ENCODE assay signal across 17 cellular contexts in the genomic region with DNA sequence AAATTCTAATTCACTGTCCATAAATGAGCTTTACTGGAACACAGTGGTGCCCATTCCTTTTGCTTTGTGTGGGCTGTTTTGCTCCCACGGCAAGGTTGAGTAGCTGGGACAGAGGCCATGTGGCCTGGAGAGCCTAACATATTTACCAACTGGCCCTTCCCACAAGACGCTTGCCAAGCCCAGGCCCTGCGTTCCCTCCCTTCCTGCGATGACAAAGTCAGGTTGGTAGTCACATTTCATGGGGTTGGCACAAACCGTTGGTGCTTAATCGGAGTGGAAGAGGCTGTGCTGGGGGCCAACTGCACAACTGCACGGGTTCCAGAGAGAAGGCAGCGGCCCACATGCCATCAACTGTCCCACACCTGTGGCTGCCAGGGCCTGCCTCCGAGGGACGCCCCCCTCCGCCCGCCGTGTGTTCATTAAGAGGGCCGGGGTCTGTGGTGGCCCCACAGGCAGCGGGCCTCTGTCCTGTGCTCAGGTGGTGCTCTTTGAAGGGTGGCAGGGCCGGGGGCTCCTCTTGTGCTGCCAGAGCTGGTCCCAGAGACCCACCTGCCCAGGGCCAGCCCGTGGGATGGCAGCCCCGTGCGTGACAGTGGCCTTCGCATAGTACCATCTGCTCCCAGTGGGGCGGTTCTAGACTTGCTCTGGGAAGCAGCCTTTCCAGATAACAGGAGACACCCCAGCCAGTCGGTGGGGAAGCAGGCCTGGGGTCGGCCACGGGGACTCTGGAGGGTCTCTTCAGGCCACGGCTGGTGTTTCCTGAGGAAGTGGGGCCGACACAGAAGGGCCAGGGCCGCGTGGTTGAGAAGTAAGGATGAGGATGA.
DNase-seq lines count a peak whose midpoint lies in the region; ATAC-seq and TF ChIP-seq lines count a peak whose summit lies in the region.
"Had no signal": no experiment of that assay in that cellular context is flagged by ENCODE, and none has a peak within 500 bp of the region (broad histone marks: within the 10 kb centered on the region; RNA-seq: fewer than 3 reads in every experiment).

No MANE protein-coding gene starts in this region.

- H3K79me2 ChIP-seq in mammary epithelial cell (ENCODE audit: insufficient read depth, low read length) = no peaks in the 10 kb centered on the region
- H3K79me2 ChIP-seq: hepatocyte had no signal

- TF ChIP-seq CTCF in mammary epithelial cell (conservative IDR thresholded peaks at IDR 0.05 in 1 of 2, IDR thresholded peaks at IDR 0.05 in 1 of 2; ENCODE audit: extremely low read depth in 1 of 2, insufficient read depth in 1 of 2, low read depth in 1 of 2, low read length in 2 of 2) (no peak), lower lobe of right lung (IDR thresholded peaks at IDR 0.05) (no peak)

- in situ Hi-C loops in mammary epithelial cell (cut with MboI; ENCODE audit: low sequenced_read_pairs in 2 of 2) = no loop called here

- H3K36me3 ChIP-seq in mammary epithelial cell (ENCODE audit: insufficient read depth, low read length) = no peaks in the 10 kb centered on the region
- H3K36me3 ChIP-seq in lower lobe of right lung = no peaks in the 10 kb centered on the region

- H3K4me1 ChIP-seq in right cardiac atrium (ENCODE audit: control insufficient read depth, insufficient read depth, low read length) (no peaks in the 10 kb centered on the region), mammary epithelial cell (ENCODE audit: insufficient read depth, low read length) (peaks cover 9% of the 10 kb centered on the region), lower lobe of right lung (peaks cover 21% of the 10 kb centered on the region)

- BruUV-seq in mammary epithelial cell (replicated peaks; lab: Mats Ljungman, UMichigan) = no TSS peak

- H3K27ac ChIP-seq in right cardiac atrium (ENCODE audit: low read length) (no peak overlapping the region), mammary epithelial cell (ENCODE audit: insufficient read depth, low read depth, low read length) (no peak overlapping the region), lower lobe of right lung (peak overlapping the region; percentile 42)
- H3K27ac ChIP-seq: hepatocyte had no signal

- DNase-seq in right cardiac atrium = no peak
- no peak for DNase-seq in left cardiac atrium
- DNase-seq in mammary epithelial cell = no peak
- DNase-seq in lower lobe of right lung = no peak
- no peak for DNase-seq in NCI-H187 (lab: John Stamatoyannopoulos, UW)
- DNase-seq in NAMALWA (ENCODE audit: low spot score) = no peak
- DNase-seq in activated CD4-positive, alpha-beta T cell treated with anti-CD3 and anti-CD28 coated beads for 1 hour = no peak
- DNase-seq: activated effector memory CD4-positive, alpha-beta T cell treated with Interleukin-2 at 50 U/mL for 16 hours; anterior cingulate cortex; CD8-positive, alpha-beta T cell; H9; islet precursor cell; mesendoderm; NCI-H1694 treated with DMSO at 0.1 percent for 48 hours; NK-92 treated with Interleukin-12 subunit alpha and Interleukin-12 subunit beta, amount 100 ng/mL, for 24 hours had no signal

- H3K4me3 ChIP-seq in right cardiac atrium (ENCODE audit: low read length) (no peak overlapping the region), mammary epithelial cell (replicated peaks in 1 of 3; ENCODE audit: insufficient read depth in 1 of 3, low read depth in 2 of 3, low read length in 3 of 3) (no peak overlapping the region), lower lobe of right lung (no peak overlapping the region)
- H3K4me3 ChIP-seq: hepatocyte had no signal

- H4K20me1 ChIP-seq in mammary epithelial cell (ENCODE audit: insufficient read depth, low read length) = no peaks in the 10 kb centered on the region

- H3K9me3 ChIP-seq in right cardiac atrium (ENCODE audit: control insufficient read depth, low read length) = no peaks in the 10 kb centered on the region
- H3K9me3 ChIP-seq in mammary epithelial cell (replicated peaks; ENCODE audit: insufficient read depth, low read length) = no peaks in the 10 kb centered on the region
- no peaks in the 10 kb centered on the region for H3K9me3 ChIP-seq in lower lobe of right lung

- H2AFZ ChIP-seq in mammary epithelial cell (ENCODE audit: low read depth, low read length) = peak overlapping the region; percentile 32
- H2AFZ ChIP-seq: hepatocyte had no signal

- ATAC-seq in right cardiac atrium (peak; percentile 19 to 26), left cardiac atrium (no peak), lower lobe of right lung (no peak), GM18517 (IDR thresholded peaks at IDR 0.05; ENCODE audit: unreplicated experiment) (no peak)
- ATAC-seq: CD8-positive, alpha-beta T cell had no signal

- CTCF ChIA-PET in mammary epithelial cell (lab: Charles Lee; ENCODE audit: low non-redundant PET) = no interaction called here

- dilution Hi-C loops in mammary epithelial cell (cut with HindIII; ENCODE audit: low sequenced_read_pairs) = loop anchor here (5.0 kb wide), 1 partner anchor 83 kb away; a partner anchor contains a TSS

- intact Hi-C loops in right cardiac atrium (cut with DNase I) (no loop called here), left cardiac atrium (cut with DNase I) (no loop called here), mammary epithelial cell (cut with micrococcal nuclease) (no loop called here), lower lobe of right lung (cut with DNase I) (no loop called here)

- no peak overlapping the region for H3K9ac ChIP-seq in mammary epithelial cell (ENCODE audit: insufficient read depth, low read length)

- no peaks in the 10 kb centered on the region for H3K27me3 ChIP-seq in right cardiac atrium (ENCODE audit: control insufficient read depth, insufficient read depth)
- H3K27me3 ChIP-seq in mammary epithelial cell (ENCODE audit: insufficient read depth, low read length) = no peaks in the 10 kb centered on the region
- peaks cover 7% of the 10 kb centered on the region for H3K27me3 ChIP-seq in lower lobe of right lung (ENCODE audit: low read depth)

- no peak overlapping the region for H3K4me2 ChIP-seq in mammary epithelial cell (ENCODE audit: insufficient read depth, low read depth, low read length)
- H3K4me2 ChIP-seq: hepatocyte had no signal

- 74% methylated on average over 28 of the region's 28 CpGs for WGBS in right cardiac atrium
- 63% methylated on average over 21 of the region's 28 CpGs for WGBS in mammary epithelial cell (ENCODE audit: low coverage, missing lambda C conversion rate)

Comparison
In these comparisons a context has a peak if more than half of its experiments do, and no peak if none do; other contexts are left out.
1. ATAC-seq: peak in right cardiac atrium (2 of 2); none in left cardiac atrium (0 of 2), lower lobe of right lung (0 of 2) and GM18517 (single experiment).